17 cellular contexts compared by ENCODE assay signal in the genomic region with DNA sequence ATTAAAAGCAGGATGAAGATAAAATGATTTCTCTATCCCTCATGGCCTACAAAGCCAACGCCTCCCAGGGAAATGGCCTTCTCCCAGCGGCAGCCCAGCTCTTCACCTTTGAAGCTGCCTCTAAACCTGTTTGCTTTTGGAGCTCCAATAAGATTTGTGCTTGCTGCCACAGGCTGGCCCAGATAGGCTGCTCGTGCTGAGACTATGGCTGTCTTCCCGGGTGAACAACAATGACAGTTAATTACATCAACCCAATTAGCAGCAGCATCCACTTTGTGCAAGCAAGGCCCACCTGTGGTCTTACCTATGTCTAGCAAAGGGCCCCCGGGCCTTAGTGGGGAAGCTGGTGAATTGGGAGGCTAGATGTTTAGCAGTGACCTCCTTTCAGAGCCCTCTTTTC.
A peak's percentile ranks its signal among the peaks of the same experiment; 100 is the strongest.
DNase-seq lines count a peak whose midpoint lies in the region; ATAC-seq and TF ChIP-seq lines count a peak whose summit lies in the region.
"Had no signal": no experiment of that assay in that cellular context is flagged by ENCODE, and none has a peak within 500 bp of the region (broad histone marks: within the 10 kb centered on the region; RNA-seq: fewer than 3 reads in every experiment).

No MANE protein-coding gene starts in this region.

- no peaks in the 10 kb centered on the region for H3K36me3 ChIP-seq in smooth muscle cell (ENCODE audit: low read depth)
- H3K36me3 ChIP-seq: esophagus muscularis mucosa had no signal

- H3K4me2 ChIP-seq in smooth muscle cell = peak overlapping the region; percentile 37
- H3K4me2 ChIP-seq: SK-N-SH had no signal

- H3K4me3 ChIP-seq in smooth muscle cell = no peak overlapping the region
- H3K4me3 ChIP-seq: esophagus muscularis mucosa had no signal

- intact Hi-C loops in head of caudate nucleus (cut with DNase I) = loop anchor here (10.0 kb wide), 1 partner anchor 666 kb away; no protein-coding TSS in a partner anchor

- peak overlapping the region; percentile 56 for H2AFZ ChIP-seq in smooth muscle cell (ENCODE audit: low read depth)

- 82% methylated on average over 5 of the region's 5 CpGs for WGBS in smooth muscle cell (ENCODE audit: low lambda C conversion rate)

- ATAC-seq in foreskin keratinocyte = no peak
- ATAC-seq: activated CD4-positive, alpha-beta T cell treated with anti-CD3 and anti-CD28 coated beads for 36 hours had no signal

- H3K27ac ChIP-seq in foreskin keratinocyte (peak overlapping the region; percentile 92), smooth muscle cell (ENCODE audit: low read depth) (peak overlapping the region; percentile 95)
- H3K27ac ChIP-seq: C4-2B, esophagus muscularis mucosa had no signal

- H3K27me3 ChIP-seq in foreskin keratinocyte (no peaks in the 10 kb centered on the region), smooth muscle cell (ENCODE audit: low read depth) (no peaks in the 10 kb centered on the region)
- H3K27me3 ChIP-seq: esophagus muscularis mucosa had no signal

- no peaks in the 10 kb centered on the region for H3F3A ChIP-seq in smooth muscle cell (ENCODE audit: low read depth)

- no peak for TF ChIP-seq CTCF in foreskin keratinocyte (conservative IDR thresholded peaks at IDR 0.05)
- no peak for TF ChIP-seq CTCF in smooth muscle cell (IDR thresholded peaks at IDR 0.05; ENCODE audit: borderline replicate concordance, insufficient read depth, poor library complexity, severe bottlenecking)

- DNase-seq in NCI-H82 (lab: John Stamatoyannopoulos, UW) (peak; percentile 34), NCI-H82 treated with DMSO at 0.1 percent for 48 hours (lab: John Stamatoyannopoulos, UW; ENCODE audit: unreplicated experiment) (no peak), SK-N-DZ (ENCODE audit: low spot score) (peak; percentile 23), foreskin keratinocyte (peak in 1 of 2 donors; percentile 23), smooth muscle cell (lab: John Stamatoyannopoulos, UW; ENCODE audit: unreplicated experiment) (no peak), NOMO-1 treated with DMSO at 0.1 percent for 48 hours (lab: John Stamatoyannopoulos, UW; ENCODE audit: unreplicated experiment) (no peak), head of caudate nucleus (no peak)
- no peak for DNase-seq in activated CD4-positive, CD25-positive, alpha-beta regulatory T cell (lab: John Stamatoyannopoulos, UW)
- DNase-seq: activated CD8-positive, alpha-beta memory T cell treated with anti-CD3 and anti-CD28 coated beads, Interleukin-2, amount 50 U/mL, for 4 hours; DMS79 treated with DMSO at 0.1 percent for 48 hours; H9; NCI-H1417 treated with DMSO at 0.1 percent for 48 hours; SK-N-SH; T1000 had no signal

- no peaks in the 10 kb centered on the region for H3K79me2 ChIP-seq in smooth muscle cell (ENCODE audit: low read depth)

- no peaks in the 10 kb centered on the region for H4K20me1 ChIP-seq in smooth muscle cell (ENCODE audit: low read depth)

- peaks cover 63% of the 10 kb centered on the region for H3K4me1 ChIP-seq in foreskin keratinocyte
- peaks cover 6% of the 10 kb centered on the region for H3K4me1 ChIP-seq in smooth muscle cell (ENCODE audit: low read depth)
- H3K4me1 ChIP-seq: esophagus muscularis mucosa had no signal

- peak overlapping the region; percentile 82 for H3K9ac ChIP-seq in smooth muscle cell (ENCODE audit: low read depth)
- H3K9ac ChIP-seq: SK-N-SH had no signal

- H3K9me3 ChIP-seq in smooth muscle cell (replicated peaks; ENCODE audit: low read depth) = no peaks in the 10 kb centered on the region
- H3K9me3 ChIP-seq: esophagus muscularis mucosa, SK-N-SH had no signal

Comparison
In these comparisons a context has a peak if more than half of its experiments do, and no peak if none do; other contexts are left out.
1. DNase-seq: peak in NCI-H82 (single experiment) and SK-N-DZ (single experiment); none in NCI-H82 treated with DMSO at 0.1 percent for 48 hours (single experiment), smooth muscle cell (single experiment), NOMO-1 treated with DMSO at 0.1 percent for 48 hours (single experiment), activated CD4-positive, CD25-positive, alpha-beta regulatory T cell (0 of 4) and head of caudate nucleus (0 of 42).